Comparison of ENCODE assay signal across 1 cellular context in genomic region chr1:98260839-98261238, GRCh38.
TF ChIP-seq lines count a peak whose summit lies in the region.

No MANE protein-coding gene starts in this region.

TF ChIP-seq in GM23338, 12 proteins besides CTCF, POLR2A, EP300 and RAD21 (continued from another document):
- TF ChIP-seq, protein P1, sequence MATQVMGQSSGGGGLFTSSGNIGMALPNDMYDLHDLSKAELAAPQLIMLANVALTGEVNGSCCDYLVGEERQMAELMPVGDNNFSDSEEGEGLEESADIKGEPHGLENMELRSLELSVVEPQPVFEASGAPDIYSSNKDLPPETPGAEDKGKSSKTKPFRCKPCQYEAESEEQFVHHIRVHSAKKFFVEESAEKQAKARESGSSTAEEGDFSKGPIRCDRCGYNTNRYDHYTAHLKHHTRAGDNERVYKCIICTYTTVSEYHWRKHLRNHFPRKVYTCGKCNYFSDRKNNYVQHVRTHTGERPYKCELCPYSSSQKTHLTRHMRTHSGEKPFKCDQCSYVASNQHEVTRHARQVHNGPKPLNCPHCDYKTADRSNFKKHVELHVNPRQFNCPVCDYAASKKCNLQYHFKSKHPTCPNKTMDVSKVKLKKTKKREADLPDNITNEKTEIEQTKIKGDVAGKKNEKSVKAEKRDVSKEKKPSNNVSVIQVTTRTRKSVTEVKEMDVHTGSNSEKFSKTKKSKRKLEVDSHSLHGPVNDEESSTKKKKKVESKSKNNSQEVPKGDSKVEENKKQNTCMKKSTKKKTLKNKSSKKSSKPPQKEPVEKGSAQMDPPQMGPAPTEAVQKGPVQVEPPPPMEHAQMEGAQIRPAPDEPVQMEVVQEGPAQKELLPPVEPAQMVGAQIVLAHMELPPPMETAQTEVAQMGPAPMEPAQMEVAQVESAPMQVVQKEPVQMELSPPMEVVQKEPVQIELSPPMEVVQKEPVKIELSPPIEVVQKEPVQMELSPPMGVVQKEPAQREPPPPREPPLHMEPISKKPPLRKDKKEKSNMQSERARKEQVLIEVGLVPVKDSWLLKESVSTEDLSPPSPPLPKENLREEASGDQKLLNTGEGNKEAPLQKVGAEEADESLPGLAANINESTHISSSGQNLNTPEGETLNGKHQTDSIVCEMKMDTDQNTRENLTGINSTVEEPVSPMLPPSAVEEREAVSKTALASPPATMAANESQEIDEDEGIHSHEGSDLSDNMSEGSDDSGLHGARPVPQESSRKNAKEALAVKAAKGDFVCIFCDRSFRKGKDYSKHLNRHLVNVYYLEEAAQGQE (IDR thresholded peaks at IDR 0.05; ENCODE audit: unreplicated experiment) = no peak
- TF ChIP-seq POLR2AphosphoS5 (IDR thresholded peaks at IDR 0.05; ENCODE audit: low read depth) = no peak
- TF ChIP-seq EZH2 (IDR thresholded peaks at IDR 0.05; ENCODE audit: low read depth, unreplicated experiment) = no peak
- no peak for TF ChIP-seq STAT1 (IDR thresholded peaks at IDR 0.05; ENCODE audit: unreplicated experiment)
- no peak for TF ChIP-seq EZH2phosphoT487 (IDR thresholded peaks at IDR 0.05; ENCODE audit: unreplicated experiment)
- TF ChIP-seq JUNB (IDR thresholded peaks at IDR 0.05; ENCODE audit: unreplicated experiment) = no peak
